15 cellular contexts compared by ENCODE assay signal in the genomic region with DNA sequence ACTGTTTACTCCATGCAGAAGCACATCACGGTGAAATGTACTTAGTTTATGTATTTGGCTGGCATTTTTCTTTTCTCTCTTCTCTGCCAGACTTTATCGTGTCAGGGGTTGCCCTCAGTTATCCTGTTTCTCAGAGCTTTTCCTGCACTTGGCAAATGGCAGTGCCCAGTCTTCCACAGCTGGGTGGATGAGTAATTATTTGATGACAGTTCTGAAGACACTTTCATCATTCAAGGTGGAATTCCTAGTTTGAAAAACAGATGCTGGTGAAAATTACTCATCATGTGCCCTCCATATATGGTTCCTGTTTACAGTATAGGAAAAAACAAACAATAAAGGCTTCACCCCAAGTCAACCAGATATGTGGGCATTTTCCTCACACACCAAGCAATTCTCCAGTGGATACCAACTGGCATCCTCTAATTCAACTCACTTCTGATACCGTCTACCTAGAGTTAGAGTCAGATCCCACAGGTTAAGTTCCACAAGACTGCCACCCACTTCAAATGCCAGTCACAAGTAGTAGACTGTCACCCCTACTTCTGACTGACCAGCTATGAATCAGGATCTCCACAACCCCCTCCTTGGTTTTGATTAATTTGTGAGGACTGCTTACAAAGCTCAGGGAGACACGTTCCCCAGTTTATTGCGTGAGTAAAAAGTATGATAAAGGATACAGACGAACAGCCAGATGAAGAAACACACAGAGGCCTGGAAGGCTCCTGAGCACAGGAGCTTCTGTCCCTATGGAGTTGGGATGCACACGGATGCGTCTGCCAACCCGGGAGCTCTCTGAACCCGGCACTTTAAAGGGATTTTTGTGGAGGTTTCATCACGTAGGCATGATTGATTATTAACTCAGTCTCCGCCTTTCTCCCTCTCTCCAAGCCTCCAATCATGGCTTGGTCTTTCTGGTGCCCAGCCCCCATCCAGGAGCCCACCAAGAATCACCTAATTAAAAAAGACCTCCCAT.
A peak's percentile ranks its signal among the peaks of the same experiment; 100 is the strongest.
DNase-seq lines count a peak whose midpoint lies in the region; ATAC-seq and TF ChIP-seq lines count a peak whose summit lies in the region.
"Had no signal": no experiment of that assay in that cellular context is flagged by ENCODE, and none has a peak within 500 bp of the region (broad histone marks: within the 10 kb centered on the region; RNA-seq: fewer than 3 reads in every experiment).

No MANE protein-coding gene starts in this region.

- H3T11ph ChIP-seq in H9 (ENCODE audit: low read length) = no peak overlapping the region

- H3F3A ChIP-seq in neural progenitor cell (ENCODE audit: low read depth) = no peaks in the 10 kb centered on the region

- H2BK5ac ChIP-seq in H9 (ENCODE audit: insufficient read length, low read length) = no peak overlapping the region

- H3K4me1 Mint-ChIP-seq in H9 = peaks cover 35 to 42% of the 10 kb centered on the region in 2 experiments
- peaks cover 9% of the 10 kb centered on the region for H3K4me1 Mint-ChIP-seq in neural progenitor cell
- H3K4me1 Mint-ChIP-seq in T-helper 17 cell = no peaks in the 10 kb centered on the region
- no peaks in the 10 kb centered on the region for H3K4me1 Mint-ChIP-seq in T-helper 2 cell treated with Interferon-gamma antibody and Interleukin-4, amounts not matched to agents 5 μg/mL and 100 μg/mL, for 36 hours (ENCODE audit: low read depth)

- DNase-seq in H9 = no peak
- peak; percentile 14 for DNase-seq in RKO (ENCODE audit: low spot score)
- DNase-seq in esophagus muscularis mucosa (ENCODE audit: extremely low spot score) = no peak
- peak; percentile 11 for DNase-seq in neural progenitor cell (ENCODE audit: low spot score)
- no peak for DNase-seq in DMS114 treated with DMSO at 0.1 percent for 48 hours (lab: John Stamatoyannopoulos, UW; ENCODE audit: unreplicated experiment)
- DNase-seq in mucosa of descending colon = no peak
- DNase-seq in T-helper 17 cell = no peak
- no peak for DNase-seq in T-helper 2 cell treated with Interferon-gamma antibody and Interleukin-4, amounts not matched to agents 5 μg/mL and 100 μg/mL, for 36 hours (ENCODE audit: low spot score)
- DNase-seq: activated CD4-positive, alpha-beta T cell treated with anti-CD3 and anti-CD28 coated beads for 48 hours; CD4-positive, CD25-positive, alpha-beta regulatory T cell; GDM1; heart right ventricle; NCI-H510A treated with DMSO at 0.1 percent for 48 hours; small intestine had no signal

- H3K9me3 ChIP-seq in H9 (ENCODE audit: control insufficient read depth, low read depth, low read length) = no peaks in the 10 kb centered on the region
- no peaks in the 10 kb centered on the region for H3K9me3 ChIP-seq in esophagus muscularis mucosa
- no peaks in the 10 kb centered on the region for H3K9me3 ChIP-seq in neural progenitor cell (ENCODE audit: low read depth)
- H3K9me3 ChIP-seq in mucosa of descending colon = no peaks in the 10 kb centered on the region
- no peaks in the 10 kb centered on the region for H3K9me3 ChIP-seq in T-helper 17 cell (ENCODE audit: control insufficient read depth, low read length, poor library complexity, severe bottlenecking)
- H3K9me3 ChIP-seq: heart right ventricle had no signal

- peaks cover 6 to 16% (median 10%) of the 10 kb centered on the region in 3 experiments for H3K36me3 Mint-ChIP-seq in H9 (ENCODE audit: insufficient read depth in 1 of 3, low read depth in 3 of 3)
- peaks cover 13% of the 10 kb centered on the region for H3K36me3 Mint-ChIP-seq in neural progenitor cell
- H3K36me3 Mint-ChIP-seq in T-helper 17 cell (ENCODE audit: low read depth) = no peaks in the 10 kb centered on the region
- H3K36me3 Mint-ChIP-seq in T-helper 2 cell treated with Interferon-gamma antibody and Interleukin-4, amounts not matched to agents 5 μg/mL and 100 μg/mL, for 36 hours (ENCODE audit: low read depth) = no peaks in the 10 kb centered on the region
- H3K36me3 Mint-ChIP-seq: CD4-positive, CD25-positive, alpha-beta regulatory T cell had no signal

- H3K27ac Mint-ChIP-seq in H9 (peak overlapping the region; percentile 62 to 68 (median 64)), neural progenitor cell (no peak overlapping the region), T-helper 17 cell (no peak overlapping the region)
- no peak overlapping the region for H3K27ac Mint-ChIP-seq in T-helper 2 cell treated with Interferon-gamma antibody and Interleukin-4, amounts not matched to agents 5 μg/mL and 100 μg/mL, for 36 hours
- H3K27ac Mint-ChIP-seq: CD4-positive, CD25-positive, alpha-beta regulatory T cell had no signal

- H3K23ac ChIP-seq in H9 (ENCODE audit: insufficient read length, low read depth, low read length) = no peak overlapping the region

- no peak for TF ChIP-seq EP300 in esophagus muscularis mucosa (IDR thresholded peaks at IDR 0.05)

- peaks cover 16% of the 10 kb centered on the region; the same call in 1 of the 2 replicates for H3K4me1 ChIP-seq in H9 (ENCODE audit: insufficient read depth, low read length)
- H3K4me1 ChIP-seq in esophagus muscularis mucosa = peaks cover 26 to 59% (median 49%) of the 10 kb centered on the region in 4 donors
- peaks cover 7% of the 10 kb centered on the region for H3K4me1 ChIP-seq in neural progenitor cell
- no peaks in the 10 kb centered on the region for H3K4me1 ChIP-seq in mucosa of descending colon (ENCODE audit: low read depth)

- H2AFZ ChIP-seq in H9 (ENCODE audit: low read length) (no peak overlapping the region), neural progenitor cell (replicated peaks) (no peak overlapping the region)

- no peak for TF ChIP-seq CTCF in H9 (conservative IDR thresholded peaks at IDR 0.05)
- no peak for TF ChIP-seq CTCF in esophagus muscularis mucosa (IDR thresholded peaks at IDR 0.05)
- TF ChIP-seq CTCF in neural progenitor cell (IDR thresholded peaks at IDR 0.05) = no peak
- no peak for TF ChIP-seq CTCF in mucosa of descending colon (IDR thresholded peaks at IDR 0.05)

- H3K27me3 ChIP-seq in H9 (ENCODE audit: insufficient read depth, low read length) (no peaks in the 10 kb centered on the region), esophagus muscularis mucosa (no peaks in the 10 kb centered on the region), neural progenitor cell (no peaks in the 10 kb centered on the region)
- H3K27me3 ChIP-seq: heart right ventricle had no signal

- H3K9ac ChIP-seq in H9 (ENCODE audit: extremely low read depth, insufficient read length, low read length) (no peak overlapping the region), neural progenitor cell (no peak overlapping the region)

- H2BK15ac ChIP-seq in H9 (ENCODE audit: low read depth, low read length) = 0 out of 2 replicates have a peak overlapping the region, but pooled peaks have one; percentile 72

- H3K79me2 ChIP-seq in H9 (ENCODE audit: insufficient read depth, low read length) (no peaks in the 10 kb centered on the region; the same call in 1 of the 2 replicates), neural progenitor cell (ENCODE audit: low read depth) (no peaks in the 10 kb centered on the region)

- H3K27ac ChIP-seq in H9 (ENCODE audit: insufficient read length, low read depth, low read length) (peak overlapping the region; percentile 82), esophagus muscularis mucosa (replicated peaks in 1 of 4) (peak overlapping the region; percentile 31 to 69 (median 42)), neural progenitor cell (no peak overlapping the region)
- H3K27ac ChIP-seq: heart right ventricle had no signal

- H4K20me1 ChIP-seq in H9 (ENCODE audit: control insufficient read depth, insufficient read depth, insufficient read length) (no peaks in the 10 kb centered on the region), neural progenitor cell (ENCODE audit: low read depth) (peaks cover 13% of the 10 kb centered on the region)

- H4K91ac ChIP-seq in H9 (ENCODE audit: insufficient read length, low read depth, low read length) = peak overlapping the region; percentile 77

- H2AK5ac ChIP-seq in H9 (ENCODE audit: insufficient read length, low read length) = peak overlapping the region; percentile 77

- no peak overlapping the region for H3K4me3 ChIP-seq in esophagus muscularis mucosa
- H3K4me3 ChIP-seq in neural progenitor cell = no peak overlapping the region
- no peak overlapping the region for H3K4me3 ChIP-seq in mucosa of descending colon
- H3K4me3 ChIP-seq: heart right ventricle, lung had no signal

- intact Hi-C loops in esophagus muscularis mucosa (cut with DNase I) (no loop called here), mucosa of descending colon (cut with DNase I, micrococcal nuclease) (no loop called here)

- H3K4me3 Mint-ChIP-seq in H9 (peak overlapping the region in 1 of 2 experiments; percentile 20; a peak in 2 of 5 replicates), neural progenitor cell (no peak overlapping the region), T-helper 17 cell (no peak overlapping the region)
- no peak overlapping the region for H3K4me3 Mint-ChIP-seq in T-helper 2 cell treated with Interferon-gamma antibody and Interleukin-4, amounts not matched to agents 5 μg/mL and 100 μg/mL, for 36 hours
- H3K4me3 Mint-ChIP-seq: CD4-positive, CD25-positive, alpha-beta regulatory T cell had no signal

- no peak for ATAC-seq in mucosa of descending colon
- ATAC-seq in T-helper 17 cell = no peak

- H3K4me2 ChIP-seq in H9 (ENCODE audit: insufficient read depth, insufficient read length, low read length) = peak overlapping the region; percentile 28
- H3K4me2 ChIP-seq in neural progenitor cell = peak overlapping the region; percentile 37

- no CpG with 5 or more reads among the region's 12 CpGs for WGBS in H9 (ENCODE audit: extremely low coverage, insufficient read length, low lambda C conversion rate)
- WGBS in esophagus muscularis mucosa = 58% methylated on average over 12 of the region's 12 CpGs

- H3K56ac ChIP-seq in H9 (ENCODE audit: insufficient read length, low read depth, low read length) = no peak overlapping the region

- H3K4ac ChIP-seq in H9 (ENCODE audit: low read depth, low read length) = no peak overlapping the region

- no peak overlapping the region for H3K18ac ChIP-seq in H9 (ENCODE audit: insufficient read length, low read depth, low read length)

- H4K5ac ChIP-seq in H9 (ENCODE audit: insufficient read length, low read depth, low read length) = no peak overlapping the region

- H2BK120ac ChIP-seq in H9 (ENCODE audit: low read depth, low read length, poor library complexity, severe bottlenecking) = no peak overlapping the region

- H4K8ac ChIP-seq in H9 (replicated peaks; ENCODE audit: insufficient read length, low read depth, low read length) = no peak overlapping the region

- H3K9me3 Mint-ChIP-seq in H9 (peaks cover 32 to 43% of the 10 kb centered on the region in 2 experiments), neural progenitor cell (peaks cover 50% of the 10 kb centered on the region)
- H3K9me3 Mint-ChIP-seq in T-helper 2 cell treated with Interferon-gamma antibody and Interleukin-4, amounts not matched to agents 5 μg/mL and 100 μg/mL, for 36 hours = no peaks in the 10 kb centered on the region
- H3K9me3 Mint-ChIP-seq: CD4-positive, CD25-positive, alpha-beta regulatory T cell had no signal

- no peak overlapping the region for H2BK12ac ChIP-seq in H9 (ENCODE audit: insufficient read length, low read depth, low read length)

- H3K27me3 Mint-ChIP-seq in H9 (ENCODE audit: low read depth) (no peaks in the 10 kb centered on the region), neural progenitor cell (ENCODE audit: insufficient read depth, low read depth) (peaks cover 7% of the 10 kb centered on the region), T-helper 17 cell (no peaks in the 10 kb centered on the region)
- no peaks in the 10 kb centered on the region for H3K27me3 Mint-ChIP-seq in T-helper 2 cell treated with Interferon-gamma antibody and Interleukin-4, amounts not matched to agents 5 μg/mL and 100 μg/mL, for 36 hours (ENCODE audit: low read depth)
- H3K27me3 Mint-ChIP-seq: CD4-positive, CD25-positive, alpha-beta regulatory T cell had no signal

- TF ChIP-seq POLR2A in esophagus muscularis mucosa (IDR thresholded peaks at IDR 0.05; ENCODE audit: low read depth) = no peak

- no peak overlapping the region for H2BK20ac ChIP-seq in H9 (ENCODE audit: low read depth, low read length, poor library complexity, severe bottlenecking)

- H3K36me3 ChIP-seq in esophagus muscularis mucosa (no peaks in the 10 kb centered on the region), neural progenitor cell (no peaks in the 10 kb centered on the region), mucosa of descending colon (ENCODE audit: low read depth) (no peaks in the 10 kb centered on the region)
- H3K36me3 ChIP-seq: heart right ventricle had no signal

- H3K23me2 ChIP-seq in H9 (ENCODE audit: insufficient read length, low read depth, low read length, poor library complexity, severe bottlenecking) = no peaks in the 10 kb centered on the region

- no peak overlapping the region for H3K14ac ChIP-seq in H9 (ENCODE audit: insufficient read depth, low read length)

- no peaks in the 10 kb centered on the region for H3K79me1 ChIP-seq in H9 (ENCODE audit: insufficient read depth, low read depth, low read length, poor library complexity, severe bottlenecking)

Comparison
In these comparisons a context has a peak if more than half of its experiments do, and no peak if none do; other contexts are left out.
1. DNase-seq: peak in RKO (single experiment) and neural progenitor cell (single experiment); none in H9 (single experiment), esophagus muscularis mucosa (single experiment), DMS114 treated with DMSO at 0.1 percent for 48 hours (single experiment), mucosa of descending colon (0 of 3), T-helper 17 cell (0 of 3) and T-helper 2 cell treated with Interferon-gamma antibody and Interleukin-4, amounts not matched to agents 5 μg/mL and 100 μg/mL, for 36 hours (single experiment).
2. H3K27ac Mint-ChIP-seq: peak in H9 (3 of 3); none in neural progenitor cell (single experiment), T-helper 17 cell (single experiment) and T-helper 2 cell treated with Interferon-gamma antibody and Interleukin-4, amounts not matched to agents 5 μg/mL and 100 μg/mL, for 36 hours (single experiment).